In genomic region chrX:63513825-63514574, GRCh38 we compare ENCODE assay signal across 16 cellular contexts.
DNase-seq lines count a peak whose midpoint lies in the region; ATAC-seq and TF ChIP-seq lines count a peak whose summit lies in the region.
"Had no signal": no experiment of that assay in that cellular context is flagged by ENCODE, and none has a peak within 500 bp of the region (broad histone marks: within the 10 kb centered on the region; RNA-seq: fewer than 3 reads in every experiment).

No MANE protein-coding gene starts in this region.

- in situ Hi-C loops in brain microvascular endothelial cell (cut with HindIII; ENCODE audit: low pct_ligation_motif_present, low sequenced_read_pairs) = no loop called here

- peak overlapping the region; percentile 33 for H3K27ac ChIP-seq in brain microvascular endothelial cell
- H3K27ac ChIP-seq: 22Rv1, cardiac muscle cell, SJCRH30 had no signal

- DNase-seq in DMS 273 (lab: John Stamatoyannopoulos, UW; ENCODE audit: unreplicated experiment) (peak; percentile 2), DMS 273 treated with DMSO at 0.1 percent for 48 hours (lab: John Stamatoyannopoulos, UW) (no peak), brain microvascular endothelial cell (peak; percentile 78), left ventricle myocardium superior (no peak), smooth muscle cell of the brain vasculature (ENCODE audit: low read depth, low spot score) (peak; percentile 44), NCI-H69 (lab: John Stamatoyannopoulos, UW) (no peak), globus pallidus (ENCODE audit: low spot score) (no peak)
- DNase-seq: activated T-cell treated with anti-CD3 and anti-CD28 coated beads, Interleukin-2, amount 50 U/mL, for 24 hours; NCI-H1048; NCI-H524 treated with DMSO at 0.1 percent for 48 hours had no signal

- no peaks in the 10 kb centered on the region for H3K27me3 ChIP-seq in brain microvascular endothelial cell (replicated peaks)
- H3K27me3 ChIP-seq: cardiac muscle cell, SJCRH30 had no signal

- peak; percentile 86 for ATAC-seq in left ventricle myocardium superior
- no peak for ATAC-seq in GM19328 (IDR thresholded peaks at IDR 0.05; ENCODE audit: unreplicated experiment)

- no peaks in the 10 kb centered on the region for H3K36me3 ChIP-seq in brain microvascular endothelial cell (replicated peaks)
- H3K36me3 ChIP-seq: cardiac muscle cell, SJCRH30, thoracic aorta had no signal

- no peak for TF ChIP-seq CTCF in brain microvascular endothelial cell (IDR thresholded peaks at IDR 0.05; ENCODE audit: low read depth, low read length, missing control alignments)

- H3K4me3 ChIP-seq in brain microvascular endothelial cell (ENCODE audit: low read depth, low read length) = no peak overlapping the region
- H3K4me3 ChIP-seq: cardiac muscle cell, lung, SJCRH30, thoracic aorta had no signal

- intact Hi-C loops in left ventricle myocardium superior (cut with micrococcal nuclease) = no loop called here

Comparison
In these comparisons a context has a peak if more than half of its experiments do, and no peak if none do; other contexts are left out.
1. DNase-seq: peak in DMS 273 (single experiment), brain microvascular endothelial cell (single experiment) and smooth muscle cell of the brain vasculature (single experiment); none in DMS 273 treated with DMSO at 0.1 percent for 48 hours (single experiment), left ventricle myocardium superior (single experiment), NCI-H69 (single experiment) and globus pallidus (single experiment).